26 cellular contexts compared by ENCODE assay signal in the genomic region with DNA sequence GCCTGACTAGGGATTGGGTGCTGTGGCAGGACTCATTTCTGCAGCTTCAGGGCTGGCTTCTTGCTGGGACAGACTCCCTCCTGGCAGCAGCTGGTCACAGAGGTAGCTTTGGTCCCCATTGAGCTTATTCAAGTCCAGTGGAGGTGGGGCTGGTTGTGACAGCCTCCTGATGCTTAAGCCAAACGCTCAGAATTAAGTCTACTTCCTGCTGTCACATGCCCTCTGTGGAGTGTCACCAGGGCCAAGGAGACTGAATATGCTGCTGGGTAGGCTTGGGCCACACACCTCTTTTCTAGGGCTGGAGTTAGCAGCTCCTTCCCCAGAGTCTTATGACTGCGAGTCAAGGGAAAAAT. TPM values are rescaled to one million over a fixed set of nuclear protein-coding genes. Genes with fewer than 3 reads are reported as not detected.
"Had no signal": no experiment of that assay in that cellular context is flagged by ENCODE, and none has a peak within 500 bp of the region (broad histone marks: within the 10 kb centered on the region; RNA-seq: fewer than 3 reads in every experiment).

No MANE protein-coding gene starts in this region.

- DNase-seq: dorsolateral prefrontal cortex; effector CD4-positive, alpha-beta T cell; foreskin fibroblast; gastrocnemius medialis; kidney; mucosa of descending colon; naive B cell; sigmoid colon; stimulated activated CD4-positive, alpha-beta T cell treated with anti-CD3 and anti-CD28 coated beads, Interleukin-2, amount 100 ng/mL, for 24 hours; stimulated activated CD4-positive, alpha-beta T cell treated with anti-CD3 and anti-CD28 coated beads, Interleukin-4, amount 100 ng/mL, for 24 hours; stimulated activated naive CD4-positive, alpha-beta T cell treated with Interleukin-2 at 50 U/mL for 16 hours; stomach; thyroid gland; trophoblast cell had no signal

- H3K9me3 ChIP-seq: gastrocnemius medialis, mucosa of descending colon, prostate gland, right atrium auricular region, sigmoid colon, stomach, thyroid gland, vagina had no signal

- H2AFZ ChIP-seq: hepatocyte had no signal

- H3K4me1 ChIP-seq: gastrocnemius medialis, prostate gland, vagina had no signal

- H3K79me2 ChIP-seq: hepatocyte had no signal

- H3K36me3 ChIP-seq: gastrocnemius medialis, prostate gland, right atrium auricular region, sigmoid colon, stomach, thyroid gland, vagina had no signal

- H3K27ac ChIP-seq: dorsolateral prefrontal cortex, epithelial cell of prostate, gastrocnemius medialis, hepatocyte, prostate gland, right atrium auricular region, sigmoid colon, stomach, thyroid gland, vagina had no signal

- ATAC-seq: gastrocnemius medialis had no signal

- H3K4me2 ChIP-seq: hepatocyte had no signal

- H3K4me3 ChIP-seq: gastrocnemius medialis, hepatocyte, lung, mucosa of descending colon, prostate gland, right atrium auricular region, sigmoid colon, stomach, thyroid gland, vagina had no signal

- H3K27me3 ChIP-seq: dorsolateral prefrontal cortex, gastrocnemius medialis, hepatocyte, right atrium auricular region, sigmoid colon, stomach, thyroid gland, vagina had no signal

RNA-seq across cellular contexts. Expression of a gene that starts 44.4 kb away (rescaled TPM):
- total RNA-seq: esophagus mucosa; gastrocnemius medialis; glomerular endothelial cell; left lobe of liver; mucosa of descending colon; natural killer cell treated with Interleukin-12 subunit alpha and Interleukin-12 subunit beta and Interleukin-15 and Interleukin-18, amount 100 ng/mL, for 72 hours; neural crest cell; right atrium auricular region; stomach; subcutaneous adipose tissue had no signal
